Comparison of ENCODE assay signal across 14 cellular contexts in genomic region chr20:24051160-24051559, GRCh38.
"Had no signal": no experiment of that assay in that cellular context is flagged by ENCODE, and none has a peak within 500 bp of the region (broad histone marks: within the 10 kb centered on the region; RNA-seq: fewer than 3 reads in every experiment).

No MANE protein-coding gene starts in this region.

- H3K36me3 Mint-ChIP-seq: mesothelial cell of epicardium had no signal

- H3K9me3 Mint-ChIP-seq: mesothelial cell of epicardium had no signal

- H3K4me3 Mint-ChIP-seq: mesothelial cell of epicardium had no signal

- ATAC-seq: lower lobe of right lung had no signal

- H3K27ac Mint-ChIP-seq: mesothelial cell of epicardium had no signal

- DNase-seq: activated CD4-positive, alpha-beta T cell treated with anti-CD3 and anti-CD28 coated beads for 1 hour; activated CD8-positive, alpha-beta memory T cell treated with anti-CD3 and anti-CD28 coated beads for 24 hours; activated naive CD4-positive, alpha-beta T cell treated with anti-CD3 and anti-CD28 coated beads, Interleukin-2, amount 50 U/mL, for 16 hours; aorta; esophagus squamous epithelium; foreskin fibroblast; glutamatergic neuron; lower lobe of right lung; retina; stimulated activated CD4-positive, alpha-beta T cell treated with anti-CD3 and anti-CD28 coated beads, Interleukin-15, amount 100 ng/mL, for 24 hours; stimulated activated CD4-positive, alpha-beta T cell treated with anti-CD3 and anti-CD28 coated beads, Interleukin-4, amount 100 ng/mL, for 4 hours; stomach; T1000 had no signal
